Comparison of ENCODE assay signal across 29 cellular contexts in genomic region chr12:110829308-110829707, GRCh38. TPM values are rescaled to one million over a fixed set of nuclear protein-coding genes. Genes with fewer than 3 reads are reported as not detected.
"Had no signal": no experiment of that assay in that cellular context is flagged by ENCODE, and none has a peak within 500 bp of the region (broad histone marks: within the 10 kb centered on the region; RNA-seq: fewer than 3 reads in every experiment).

No MANE protein-coding gene starts in this region.

- ATAC-seq: activated CD8-positive, alpha-beta T cell treated with anti-CD3 and anti-CD28 coated beads, Interleukin-2, amount 10 ng/mL, durations not matched to agents 7 days and 5 days; PC-3 had no signal

- H3K4me1 ChIP-seq: ascending aorta, Peyer's patch, SJSA1 had no signal

- FAIRE-seq: TTC549 had no signal

- H3K9me3 ChIP-seq: ascending aorta, Peyer's patch, SJSA1, SK-N-SH had no signal

- H3K27ac ChIP-seq: ascending aorta, cardiac muscle cell, Peyer's patch, SJSA1 had no signal

- DNase-seq: activated CD4-positive, alpha-beta T cell treated with anti-CD3 and anti-CD28 coated beads, Interleukin-2, amount 10 ng/mL, durations not matched to agents 24 days and 14 days; activated CD4-positive, alpha-beta T cell treated with anti-CD3 and anti-CD28 coated beads, Interleukin-2, amount 50 U/mL, for 4 hours; activated CD8-positive, alpha-beta T cell treated with anti-CD3 and anti-CD28 coated beads, Interleukin-2, amount 10 ng/mL, durations not matched to agents 7 days and 5 days; activated gamma-delta T cell; activated naive CD4-positive, alpha-beta T cell treated with Interleukin-2 at 50 U/mL for 16 hours; activated naive CD8-positive, alpha-beta T cell treated with anti-CD3 and anti-CD28 coated beads, Interleukin-2, amount 10 ng/mL, durations not matched to agents 7 days and 5 days; activated T-cell treated with anti-CD3 and anti-CD28 coated beads, Interleukin-2, amount 50 U/mL, for 24 hours; amygdala; Kasumi-1; KG1; MM.1S; MV-4-11; NCI-H1092; NCI-H1436 treated with DMSO at 0.1 percent for 48 hours; NCI-H1694 treated with DMSO at 0.1 percent for 48 hours; NCI-H2029; NCI-H345; NCI-H524 treated with DMSO at 0.1 percent for 48 hours; PC-3; Peyer's patch; SHP77 treated with DMSO at 0.1 percent for 48 hours; SK-N-SH had no signal

- H3K27me3 ChIP-seq: ascending aorta, Peyer's patch, SJSA1 had no signal

- H3K4me3 ChIP-seq: ascending aorta, cardiac muscle cell, Peyer's patch, SJSA1 had no signal

RNA-seq across cellular contexts. Expression of gene CCDC63, which starts 17.5 kb away (rescaled TPM):
- total RNA-seq: activated CD4-positive, alpha-beta T cell treated with anti-CD3 and anti-CD28 coated beads, Interleukin-2, amount 10 ng/mL, durations not matched to agents 24 days and 14 days; activated CD8-positive, alpha-beta T cell treated with anti-CD3 and anti-CD28 coated beads, Interleukin-2, amount 10 ng/mL, durations not matched to agents 7 days and 5 days; activated naive CD8-positive, alpha-beta T cell treated with anti-CD3 and anti-CD28 coated beads, Interleukin-2, amount 10 ng/mL, durations not matched to agents 7 days and 5 days; activated T-helper 2 cell treated with anti-CD3 and anti-CD28 coated beads, Interferon-gamma antibody, Interleukin-2, Interleukin-4, amounts not matched to agents 10 μg/mL and 5 μg/mL and 100 μg/mL, durations not matched to agents 14 hours and 24 hours and 36 hours; ascending aorta; cardiac muscle cell; NCI-H460; PC-3; Peyer's patch; SJSA1 had no signal
- polyA plus RNA-seq: adipose tissue, SK-N-SH had no signal
